Comparison of ENCODE assay signal across 1 cellular context in the genomic region with DNA sequence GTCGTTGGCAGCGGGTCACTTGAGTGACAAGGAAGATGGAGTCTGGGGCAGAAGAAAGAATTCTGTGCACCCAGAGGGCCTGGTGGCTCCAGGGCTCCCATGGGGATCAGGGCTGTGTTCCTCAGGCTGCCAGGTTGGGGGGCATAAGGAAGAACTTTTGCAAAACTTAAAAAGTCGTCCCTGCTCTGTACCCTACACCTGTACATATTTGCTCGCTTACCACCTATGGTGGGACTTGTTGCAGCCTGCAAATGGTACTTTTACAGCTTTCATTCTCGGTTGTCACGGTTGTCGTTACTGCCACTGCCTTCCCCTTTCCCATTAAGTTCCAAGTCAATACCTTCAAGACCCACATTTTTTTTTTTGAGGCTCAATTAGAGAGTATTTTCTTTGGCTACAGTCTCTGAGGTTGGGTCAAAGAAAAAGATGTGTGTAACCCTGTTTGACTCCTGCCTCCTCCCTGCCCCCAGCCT.
A peak's percentile ranks its signal among the peaks of the same experiment; 100 is the strongest.
TF ChIP-seq lines count a peak whose summit lies in the region.

No MANE protein-coding gene starts in this region.

TF ChIP-seq in GM23338, 12 proteins besides CTCF, POLR2A, EP300 and RAD21:
- TF ChIP-seq JUNB (IDR thresholded peaks at IDR 0.05; ENCODE audit: unreplicated experiment), result no peak
- TF ChIP-seq NANOG (IDR thresholded peaks at IDR 0.05; ENCODE audit: borderline replicate concordance), result no peak
- TF ChIP-seq EZH2 (IDR thresholded peaks at IDR 0.05; ENCODE audit: low read depth, unreplicated experiment), result peak; percentile 63
- no peak for TF ChIP-seq EZH2phosphoT487 (IDR thresholded peaks at IDR 0.05; ENCODE audit: unreplicated experiment)
